ENCODE assay signal across 8 cellular contexts in genomic region chr4:70559216-70559830, GRCh38. TPM values are rescaled to one million over a fixed set of nuclear protein-coding genes. Genes with fewer than 3 reads are reported as not detected.
DNase-seq lines count a peak whose midpoint lies in the region; TF ChIP-seq lines count a peak whose summit lies in the region.

No MANE protein-coding gene starts in this region.

- H3K4me3 Mint-ChIP-seq in osteocyte (ENCODE audit: unreplicated experiment) = no peak overlapping the region

- peaks cover 6% of the 10 kb centered on the region for H3K4me1 Mint-ChIP-seq in osteocyte (ENCODE audit: unreplicated experiment)

- no peaks in the 10 kb centered on the region for H3K9me3 Mint-ChIP-seq in osteocyte (ENCODE audit: unreplicated experiment)

- H3K36me3 Mint-ChIP-seq in osteocyte (ENCODE audit: unreplicated experiment) = no peaks in the 10 kb centered on the region

- DNase-seq in stimulated activated CD4-positive, alpha-beta T cell treated with anti-CD3 and anti-CD28 coated beads, Interleukin-12 subunit alpha, Interleukin-12 subunit beta, amount 100 ng/mL, for 4 hours = peak; percentile 6
- no peak for DNase-seq in stimulated activated CD4-positive, alpha-beta T cell treated with anti-CD3 and anti-CD28 coated beads, Interleukin-4, amount 100 ng/mL, for 4 hours
- DNase-seq in HFF-Myc (ENCODE audit: extremely low read depth, low read depth) = peak; percentile 6
- DNase-seq in NCI-H187 treated with DMSO at 0.1 percent for 48 hours (lab: John Stamatoyannopoulos, UW) = peak; percentile 4
- DNase-seq in activated CD4-positive, alpha-beta T cell treated with anti-CD3 and anti-CD28 coated beads, Interleukin-2, amount 50 U/mL, for 4 hours = peak; percentile 4 to 7
- DNase-seq in fibroblast of peridontal ligament (ENCODE audit: extremely low read depth) = peak; percentile 66
- DNase-seq in osteocyte (ENCODE audit: extremely low spot score, unreplicated experiment) = no peak
- DNase-seq in T1000 (lab: John Stamatoyannopoulos, UW) = no peak

- peak; percentile 74 for TF ChIP-seq CTCF in HFF-Myc (IDR thresholded peaks at IDR 0.05; ENCODE audit: low read depth, low read length, missing control alignments)
- TF ChIP-seq CTCF in osteocyte (IDR thresholded peaks at IDR 0.05) = peak; percentile 84

- H3K27me3 Mint-ChIP-seq in osteocyte (ENCODE audit: unreplicated experiment) = peaks cover 2% of the 10 kb centered on the region

- no peak overlapping the region for H3K27ac Mint-ChIP-seq in osteocyte (ENCODE audit: unreplicated experiment)

- no peak overlapping the region for H3K4me3 ChIP-seq in HFF-Myc (replicated peaks; ENCODE audit: low read depth, low read length)

RNA-seq across cellular contexts. Expression of gene AMBN, which starts 32.7 kb away (rescaled TPM):
- total RNA-seq in osteocyte = not detected in 2 replicates

RNA-seq across cellular contexts. Expression of gene AMTN, which starts 41.0 kb away (rescaled TPM):
- not detected in 2 replicates for total RNA-seq in osteocyte

Comparison
In these comparisons a context has a peak if more than half of its experiments do, and no peak if none do; other contexts are left out.
1. DNase-seq: peak in stimulated activated CD4-positive, alpha-beta T cell treated with anti-CD3 and anti-CD28 coated beads, Interleukin-12 subunit alpha, Interleukin-12 subunit beta, amount 100 ng/mL, for 4 hours (single experiment), HFF-Myc (single experiment), NCI-H187 treated with DMSO at 0.1 percent for 48 hours (single experiment), activated CD4-positive, alpha-beta T cell treated with anti-CD3 and anti-CD28 coated beads, Interleukin-2, amount 50 U/mL, for 4 hours (2 of 2) and fibroblast of peridontal ligament (single experiment); none in stimulated activated CD4-positive, alpha-beta T cell treated with anti-CD3 and anti-CD28 coated beads, Interleukin-4, amount 100 ng/mL, for 4 hours (0 of 2), osteocyte (single experiment) and T1000 (single experiment).